In the genomic region with DNA sequence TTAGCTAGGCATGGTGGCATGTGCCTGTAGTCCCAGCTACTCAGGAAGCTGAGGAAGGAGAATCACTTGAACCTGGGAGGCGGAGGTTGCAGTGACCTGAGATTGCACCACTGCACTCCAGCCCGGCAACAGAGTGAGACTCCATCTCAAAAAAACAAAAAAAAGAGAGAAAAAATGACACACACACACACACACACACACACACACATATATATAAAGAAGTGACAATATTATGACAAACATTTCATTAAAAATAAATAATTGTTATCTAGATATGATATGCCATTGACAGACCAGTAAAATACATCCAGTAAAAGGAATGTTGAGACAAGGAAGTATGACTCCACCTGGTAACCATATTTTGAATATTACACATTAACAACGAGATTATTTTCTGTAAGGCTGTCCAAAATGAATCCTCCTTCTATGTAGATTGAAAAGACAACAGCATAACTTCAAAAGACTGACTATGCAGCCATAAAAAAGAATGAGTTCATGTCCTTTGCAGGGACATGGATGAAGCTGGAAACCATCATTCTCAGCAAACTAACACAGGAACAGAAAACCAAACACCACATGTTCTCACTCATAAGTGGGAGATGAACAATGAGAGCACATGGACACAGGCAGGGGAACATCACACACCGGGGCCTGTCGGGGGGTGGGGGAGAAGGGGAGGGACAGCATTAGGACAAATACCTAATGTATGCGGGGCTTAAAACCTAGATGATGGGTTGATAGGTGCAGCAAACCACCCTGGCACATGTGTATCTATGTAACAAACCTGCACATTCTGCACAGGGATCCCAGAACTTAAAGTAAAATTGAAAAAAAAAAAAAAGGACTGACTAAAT, we compare ENCODE assay signal across 10 cellular contexts. TPM values are rescaled to one million over a fixed set of nuclear protein-coding genes. Genes with fewer than 3 reads are reported as not detected.
DNase-seq lines count a peak whose midpoint lies in the region; ATAC-seq, FAIRE-seq and TF ChIP-seq lines count a peak whose summit lies in the region.
"Not testable (repeated sequence)": the region's sequence is repeated elsewhere in the genome, so short reads cannot be mapped to it uniquely, and the experiment has no call there.
"Had no signal": no experiment of that assay in that cellular context is flagged by ENCODE, and none has a peak within 500 bp of the region (broad histone marks: within the 10 kb centered on the region; RNA-seq: fewer than 3 reads in every experiment).

No MANE protein-coding gene starts in this region.

- H3K27ac ChIP-seq in SK-N-SH (ENCODE audit: low read depth in 2 of 2, low read length in 1 of 2), result peak overlapping the region; percentile 31 to 51; a peak in 3 of 4 replicates
- not testable (repeated sequence) for H3K27ac ChIP-seq in HepG2 (ENCODE audit: extremely low read length, insufficient read depth, low read length)

- peak overlapping the region; percentile 51 to 70 for H3K4me3 Mint-ChIP-seq in activated T-cell treated with anti-CD3 and anti-CD28 coated beads, Interleukin-2, amount 50 U/mL, for 72 hours
- H3K4me3 Mint-ChIP-seq in progenitor cell of endocrine pancreas (ENCODE audit: low read depth), result peak overlapping the region; percentile 10

- POLR2A ChIA-PET in HEK293T (lab: Yijun Ruan, JAX), result interaction anchor here (1.2 to 1.5 kb wide), 3 partner anchors 10 to 43 kb away, joined by 4 read pairs; no protein-coding TSS in a partner anchor
- POLR2A ChIA-PET in SK-N-SH (lab: Yijun Ruan, JAX); HepG2 (lab: Yijun Ruan, JAX): not testable (repeated sequence)

- H3K4me3 ChIP-seq in SK-N-SH (ENCODE audit: low read depth in 2 of 2, low read length in 1 of 2) (peak overlapping the region in 1 of 2 experiments; percentile 18; a peak in 1 of 4 replicates), HepG2 (replicated peaks in 1 of 3; ENCODE audit: insufficient read depth in 1 of 3, low read depth in 2 of 3, low read length in 3 of 3) (peak overlapping the region; percentile 48 to 66 (median 52); a peak in 5 of 6 replicates)

- TF ChIP-seq POLR2A in HepG2 (IDR thresholded peaks at IDR 0.05; ENCODE audit: insufficient read depth in 1 of 2, low read depth in 2 of 2, low read length in 2 of 2), result not testable (repeated sequence)

- H4K20me1 ChIP-seq in SK-N-SH (ENCODE audit: insufficient read depth); HepG2 (ENCODE audit: insufficient read depth, low read length): not testable (repeated sequence)

- peak overlapping the region; percentile 47; the same call in 1 of the 2 replicates for H3K4me2 ChIP-seq in SK-N-SH
- peak overlapping the region; percentile 76 for H3K4me2 ChIP-seq in HepG2 (ENCODE audit: low read depth, low read length)

- not testable (repeated sequence) for H3K27me3 Mint-ChIP-seq in activated T-cell treated with anti-CD3 and anti-CD28 coated beads, Interleukin-2, amount 50 U/mL, for 72 hours (ENCODE audit: low read depth); progenitor cell of endocrine pancreas

- not testable (repeated sequence) for H3K9me3 Mint-ChIP-seq in activated T-cell treated with anti-CD3 and anti-CD28 coated beads, Interleukin-2, amount 50 U/mL, for 72 hours; progenitor cell of endocrine pancreas (ENCODE audit: low read depth)

- not testable (repeated sequence) for H3F3A ChIP-seq in SK-N-SH (replicated peaks; ENCODE audit: insufficient read depth)

- H3K9ac ChIP-seq in SK-N-SH, result not testable (repeated sequence)
- H3K9ac ChIP-seq in HepG2 (ENCODE audit: insufficient read depth, low read depth, low read length), result peak overlapping the region; percentile 54; the same call in 1 of the 2 replicates

- not testable (repeated sequence) for ATAC-seq in activated T-cell treated with anti-CD3 and anti-CD28 coated beads, Interleukin-2, amount 50 U/mL, for 72 hours (replicated peaks in 1 of 2); HepG2

- not testable (repeated sequence) for FAIRE-seq in HepG2 (lab: Jason Lieb, UNC)

- H2AFZ ChIP-seq in SK-N-SH (ENCODE audit: low read depth), result peak overlapping the region; percentile 71; the same call in 1 of the 2 replicates
- H2AFZ ChIP-seq in HepG2 (ENCODE audit: low read length), result not testable (repeated sequence)

- CTCF ChIA-PET in HEK293T (lab: Yijun Ruan, JAX); HepG2 (lab: Yijun Ruan, JAX; ENCODE audit: low intra/inter-chr PET ratio, low total read pairs): not testable (repeated sequence)
- CTCF ChIA-PET in SK-N-SH (lab: Yijun Ruan, JAX), result interaction anchor here (0.6 to 1.3 kb wide), 2 partner anchors 20 to 320 kb away, joined by 3 to 4 read pairs; no protein-coding TSS in a partner anchor

- not testable (repeated sequence) for H3K36me3 Mint-ChIP-seq in activated T-cell treated with anti-CD3 and anti-CD28 coated beads, Interleukin-2, amount 50 U/mL, for 72 hours (ENCODE audit: insufficient read depth in 2 of 2); progenitor cell of endocrine pancreas (ENCODE audit: insufficient read depth)

- TF ChIP-seq EP300 in SK-N-SH (IDR thresholded peaks at IDR 0.05; ENCODE audit: borderline replicate concordance in 1 of 2, low read depth in 1 of 2, low read length in 1 of 2); HepG2 (IDR thresholded peaks at IDR 0.05; ENCODE audit: low read depth in 2 of 2, low read length in 2 of 2); HepG2 (CRISPR knock-in tag; IDR thresholded peaks at IDR 0.05; ENCODE audit: borderline replicate concordance): not testable (repeated sequence)

- not testable (repeated sequence) for BruUV-seq in HepG2 (replicated peaks; lab: Mats Ljungman, UMichigan)

- H3K4me1 Mint-ChIP-seq in activated T-cell treated with anti-CD3 and anti-CD28 coated beads, Interleukin-2, amount 50 U/mL, for 72 hours (ENCODE audit: low read depth); progenitor cell of endocrine pancreas (ENCODE audit: low read depth): not testable (repeated sequence)

- peak; percentile 18 for DNase-seq in COLO668 (lab: John Stamatoyannopoulos, UW; ENCODE audit: unreplicated experiment)
- not testable (repeated sequence) for DNase-seq in HEK293T (ENCODE audit: extremely low spot score); SK-N-SH; activated T-cell treated with anti-CD3 and anti-CD28 coated beads, Interleukin-2, amount 50 U/mL, for 72 hours; HepG2 (ENCODE audit: low spot score); progenitor cell of endocrine pancreas (ENCODE audit: low spot score, unreplicated experiment)
- DNase-seq in NCI-H69 (lab: John Stamatoyannopoulos, UW), result peak; percentile 46
- DNase-seq in cerebellar cortex (ENCODE audit: low spot score), result peak; percentile 51

- not testable (repeated sequence) for H3K27ac Mint-ChIP-seq in activated T-cell treated with anti-CD3 and anti-CD28 coated beads, Interleukin-2, amount 50 U/mL, for 72 hours; progenitor cell of endocrine pancreas

- not testable (repeated sequence) for TF ChIP-seq RAD21 in SK-N-SH (IDR thresholded peaks at IDR 0.05; ENCODE audit: low read length); HepG2 (CRISPR knock-in tag; IDR thresholded peaks at IDR 0.05)

- in situ Hi-C loops in HepG2 (cut with HindIII; ENCODE audit: extremely low pct_ligation_motif_present, low pct_unique_long_range_greater_than_20kb), result not testable (repeated sequence)

- not testable (repeated sequence) for H3K79me2 ChIP-seq in SK-N-SH (ENCODE audit: insufficient read depth)
- peaks cover 41% of the 10 kb centered on the region for H3K79me2 ChIP-seq in HepG2 (ENCODE audit: insufficient read depth, low read length)

- not testable (repeated sequence) for H3K9me3 ChIP-seq in SK-N-SH; HepG2 (ENCODE audit: low read length)

- WGBS in SK-N-SH (ENCODE audit: low lambda C conversion rate), result 33% methylated on average over 6 of the region's 6 CpGs
- 51% methylated on average over 6 of the region's 6 CpGs for WGBS in HepG2 (ENCODE audit: low lambda C conversion rate)

- not testable (repeated sequence) for TF ChIP-seq CTCF in SK-N-SH (IDR thresholded peaks at IDR 0.05); HepG2 (CRISPR knock-in tag; IDR thresholded peaks at IDR 0.05); progenitor cell of endocrine pancreas (IDR thresholded peaks at IDR 0.05; ENCODE audit: unreplicated experiment)

- not testable (repeated sequence) for H3K4me1 ChIP-seq in SK-N-SH (ENCODE audit: control insufficient read depth in 1 of 2, insufficient read depth in 2 of 2, low read depth in 1 of 2, low read length in 1 of 2)
- peaks cover 33% of the 10 kb centered on the region for H3K4me1 ChIP-seq in HepG2 (ENCODE audit: insufficient read depth, low read length)

- H3K36me3 ChIP-seq in SK-N-SH (replicated peaks in 1 of 2; ENCODE audit: control insufficient read depth in 1 of 2, insufficient read depth in 2 of 2, low read length in 1 of 2); HepG2 (replicated peaks in 1 of 2; ENCODE audit: control insufficient read depth in 1 of 2, insufficient read depth in 2 of 2, low read length in 2 of 2): not testable (repeated sequence)

- not testable (repeated sequence) for H3K27me3 ChIP-seq in SK-N-SH (ENCODE audit: insufficient read depth); HepG2 (ENCODE audit: control insufficient read depth in 1 of 2, insufficient read depth in 2 of 2, low read length in 2 of 2)

- intact Hi-C loops in HepG2 (cut with micrococcal nuclease; ENCODE audit: unreplicated experiment), result not testable (repeated sequence)

- not testable (repeated sequence) for H3K9me2 ChIP-seq in SK-N-SH

RNA-seq across cellular contexts. Expression of gene DNAJC12, which starts 2.2 kb away (rescaled TPM):
- 7.9 and 9.3 TPM in 2 replicates for polyA plus RNA-seq in SK-N-SH (2012; rRNA removed)
- 13.8 and 18.3 TPM in 2 replicates for polyA plus RNA-seq in SK-N-SH (2012; cell fraction: cytosol; rRNA removed)
- 2.4 and 4.2 TPM in 2 replicates for polyA plus RNA-seq in SK-N-SH (2012; cell fraction: nucleus; rRNA removed)
- total RNA-seq in activated T-cell treated with anti-CD3 and anti-CD28 coated beads, Interleukin-2, amount 50 U/mL, for 72 hours, result 10 to 100 TPM; 35.6 to 36.4 TPM
- 11.6 and 14.4 TPM in 2 replicates for total RNA-seq in HepG2 (2016; rRNA removed; fragmentation: Illumina TruSeq; extraction: Trizol)
- total RNA-seq in HepG2 (2016; cell fraction: cytosol; rRNA removed; fragmentation: Illumina TruSeq; extraction: Trizol; ENCODE audit: low read depth), result 3.2 and 3.5 TPM in 2 replicates
- 10.7 and 18.0 TPM in 2 replicates for total RNA-seq in HepG2 (2016; cell fraction: insoluble cytoplasmic fraction; rRNA removed; fragmentation: Illumina TruSeq; extraction: Trizol)
- total RNA-seq in HepG2 (2016; cell fraction: membrane; rRNA removed; fragmentation: Illumina TruSeq; extraction: Trizol), result 5.5 and 7.4 TPM in 2 replicates
- 4.7 and 5.1 TPM in 2 replicates for total RNA-seq in HepG2 (2016; cell fraction: nucleus; rRNA removed; fragmentation: Illumina TruSeq; extraction: Trizol)
- 42.6 and 43.9 TPM in 2 replicates for polyA plus RNA-seq in HepG2 (2011; rRNA removed)
- 21.0 and 40.0 TPM in 2 replicates for polyA plus RNA-seq in HepG2 (2011; cell fraction: cytosol; rRNA removed)
- polyA plus RNA-seq in HepG2 (2011; cell fraction: nucleus; rRNA removed), result 7.5 and 15.1 TPM in 2 replicates
- polyA plus RNA-seq in HepG2 (2012), result 81.9 and 82.1 TPM in 2 replicates
- polyA plus RNA-seq in HepG2 (2016; cell fraction: cytosol; fragmentation: Illumina TruSeq; extraction: Trizol; ENCODE audit: low read depth), result 1.9 and 3.5 TPM in 2 replicates
- polyA plus RNA-seq in HepG2 (2016; cell fraction: insoluble cytoplasmic fraction; fragmentation: Illumina TruSeq; extraction: Trizol; ENCODE audit: low read depth), result 13.4 and 19.0 TPM in 2 replicates
- polyA plus RNA-seq in HepG2 (2016; cell fraction: membrane; fragmentation: Illumina TruSeq; extraction: Trizol; ENCODE audit: low read depth), result 3.8 and 4.2 TPM in 2 replicates
- 5.6 and 5.8 TPM in 2 replicates for polyA plus RNA-seq in HepG2 (2016; cell fraction: nucleus; fragmentation: Illumina TruSeq; extraction: Trizol; ENCODE audit: insufficient read depth, low read depth)
- polyA minus RNA-seq in HepG2 (2011; rRNA and poly(A)+ RNA removed; ENCODE audit: low replicate concordance), result 2.8 and 6.8 TPM in 2 replicates
- 10.6 and 13.8 TPM in 2 replicates for polyA minus RNA-seq in HepG2 (2011; cell fraction: cytosol; rRNA and poly(A)+ RNA removed)
- 10.3 and 17.5 TPM in 2 replicates for polyA minus RNA-seq in HepG2 (2011; cell fraction: nucleus; rRNA and poly(A)+ RNA removed)
- total RNA-seq in progenitor cell of endocrine pancreas, result 5.9 and 6.1 TPM in 2 replicates
- total RNA-seq: B cell; CD8-positive, alpha-beta T cell had no signal

RNA-seq across cellular contexts. Expression of gene SIRT1, which starts 48.7 kb away (rescaled TPM):
- polyA plus RNA-seq in SK-N-SH (2012; rRNA removed) (6.0 and 7.0 TPM in 2 replicates), HepG2 (2011; rRNA removed) (7.5 and 9.4 TPM in 2 replicates)
- 9.6 and 11.2 TPM in 2 replicates for polyA plus RNA-seq in SK-N-SH (2012; cell fraction: cytosol; rRNA removed)
- polyA plus RNA-seq in SK-N-SH (2012; cell fraction: nucleus; rRNA removed), result 3.6 and 8.0 TPM in 2 replicates
- total RNA-seq in activated T-cell treated with anti-CD3 and anti-CD28 coated beads, Interleukin-2, amount 50 U/mL, for 72 hours, result 10 to 100 TPM; 42.6 to 46.6 TPM
- total RNA-seq in HepG2 (2016; rRNA removed; fragmentation: Illumina TruSeq; extraction: Trizol) (10.2 and 16.6 TPM in 2 replicates), progenitor cell of endocrine pancreas (35.0 and 36.2 TPM in 2 replicates)
- 2.2 and 4.1 TPM in 2 replicates for total RNA-seq in HepG2 (2016; cell fraction: cytosol; rRNA removed; fragmentation: Illumina TruSeq; extraction: Trizol; ENCODE audit: low read depth)
- total RNA-seq in HepG2 (2016; cell fraction: insoluble cytoplasmic fraction; rRNA removed; fragmentation: Illumina TruSeq; extraction: Trizol), result 10.3 and 15.9 TPM in 2 replicates
- total RNA-seq in HepG2 (2016; cell fraction: membrane; rRNA removed; fragmentation: Illumina TruSeq; extraction: Trizol), result 4.9 and 6.6 TPM in 2 replicates
- total RNA-seq in HepG2 (2016; cell fraction: nucleus; rRNA removed; fragmentation: Illumina TruSeq; extraction: Trizol), result 10.6 and 12.4 TPM in 2 replicates
- 3.4 and 5.3 TPM in 2 replicates for polyA plus RNA-seq in HepG2 (2011; cell fraction: cytosol; rRNA removed)
- 3.2 and 3.6 TPM in 2 replicates for polyA plus RNA-seq in HepG2 (2011; cell fraction: nucleus; rRNA removed)
- polyA plus RNA-seq in HepG2 (2012), result 10.6 and 11.9 TPM in 2 replicates
- 0.53 and 0.71 TPM in 2 replicates for polyA plus RNA-seq in HepG2 (2016; cell fraction: cytosol; fragmentation: Illumina TruSeq; extraction: Trizol; ENCODE audit: low read depth)
- 16.9 and 17.4 TPM in 2 replicates for polyA plus RNA-seq in HepG2 (2016; cell fraction: insoluble cytoplasmic fraction; fragmentation: Illumina TruSeq; extraction: Trizol; ENCODE audit: low read depth)
- polyA plus RNA-seq in HepG2 (2016; cell fraction: membrane; fragmentation: Illumina TruSeq; extraction: Trizol; ENCODE audit: low read depth), result 2.9 and 3.1 TPM in 2 replicates
- polyA plus RNA-seq in HepG2 (2016; cell fraction: nucleus; fragmentation: Illumina TruSeq; extraction: Trizol; ENCODE audit: insufficient read depth, low read depth), result 12.2 and 12.6 TPM in 2 replicates
- 2.7 and 7.2 TPM in 2 replicates for polyA minus RNA-seq in HepG2 (2011; rRNA and poly(A)+ RNA removed; ENCODE audit: low replicate concordance)
- polyA minus RNA-seq in HepG2 (2011; cell fraction: cytosol; rRNA and poly(A)+ RNA removed), result 8.3 and 9.1 TPM in 2 replicates
- polyA minus RNA-seq in HepG2 (2011; cell fraction: nucleus; rRNA and poly(A)+ RNA removed), result 10.7 and 12.6 TPM in 2 replicates
